ENCODE assay signal across 23 cellular contexts in the genomic region with DNA sequence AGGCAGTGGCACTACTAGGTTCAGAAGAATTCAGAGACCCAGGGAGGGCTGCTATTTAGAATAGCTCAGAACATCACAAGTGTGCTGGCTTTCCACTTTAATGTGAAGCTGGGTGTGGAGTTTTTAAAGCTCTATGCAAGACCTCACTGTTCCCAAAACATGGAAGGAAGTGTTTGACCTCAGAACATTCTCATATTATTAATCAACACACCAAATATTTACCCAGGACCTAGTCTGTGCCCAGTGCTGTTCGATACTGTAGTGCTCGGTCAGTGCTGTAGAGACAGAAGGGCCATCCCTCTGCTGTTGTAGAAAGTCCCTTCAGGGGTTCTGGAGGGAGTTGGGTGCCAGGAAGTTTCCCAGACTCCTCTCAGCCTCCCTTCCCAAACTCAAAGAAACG.
DNase-seq lines count a peak whose midpoint lies in the region; ATAC-seq and TF ChIP-seq lines count a peak whose summit lies in the region.
"Had no signal": no experiment of that assay in that cellular context is flagged by ENCODE, and none has a peak within 500 bp of the region (broad histone marks: within the 10 kb centered on the region; RNA-seq: fewer than 3 reads in every experiment).

No MANE protein-coding gene starts in this region.

- H3K36me3 Mint-ChIP-seq in MCF 10A (ENCODE audit: insufficient read depth, unreplicated experiment), result no peaks in the 10 kb centered on the region
- H3K36me3 Mint-ChIP-seq in nephron (ENCODE audit: low read depth), result no peaks in the 10 kb centered on the region
- H3K36me3 Mint-ChIP-seq in progenitor cell of endocrine pancreas (ENCODE audit: insufficient read depth), result no peaks in the 10 kb centered on the region
- H3K36me3 Mint-ChIP-seq: neural progenitor cell, type B pancreatic cell had no signal

- no peaks in the 10 kb centered on the region for H3K27me3 Mint-ChIP-seq in MCF 10A (ENCODE audit: insufficient read depth, unreplicated experiment)
- H3K27me3 Mint-ChIP-seq in nephron (ENCODE audit: low read depth), result peaks cover 5% of the 10 kb centered on the region
- H3K27me3 Mint-ChIP-seq in progenitor cell of endocrine pancreas, result peaks cover 11% of the 10 kb centered on the region
- H3K27me3 Mint-ChIP-seq: activated B cell treated with CpG ODN at 0.5 μM for 24 hours; activated CD8-positive, alpha-beta T cell treated with anti-CD3 and anti-CD28 coated beads for 36 hours; stimulated activated naive CD8-positive, alpha-beta T cell treated with anti-CD3 and anti-CD28 coated beads, Interleukin-15, Interleukin-2, amounts not matched to agents 100 ng/mL and 50 ng/mL, for 24 hours had no signal

- H3K27ac Mint-ChIP-seq in MCF 10A (ENCODE audit: low read depth, unreplicated experiment) (peak overlapping the region; percentile 79), nephron (peak overlapping the region in 2 of 3 experiments; percentile 76 to 78), progenitor cell of endocrine pancreas (no peak overlapping the region)
- H3K27ac Mint-ChIP-seq: activated B cell treated with CpG ODN at 0.5 μM for 24 hours; activated CD8-positive, alpha-beta T cell treated with anti-CD3 and anti-CD28 coated beads for 36 hours; neural progenitor cell; stimulated activated naive CD8-positive, alpha-beta T cell treated with anti-CD3 and anti-CD28 coated beads, Interleukin-15, Interleukin-2, amounts not matched to agents 100 ng/mL and 50 ng/mL, for 24 hours; type B pancreatic cell had no signal

- BruUV-seq in MCF 10A (replicated peaks; lab: Mats Ljungman, UMichigan) (no TSS peak), mammary epithelial cell (replicated peaks; lab: Mats Ljungman, UMichigan) (no TSS peak), OCI-LY7 (replicated peaks; lab: Mats Ljungman, UMichigan) (no TSS peak)

- H3K4me3 ChIP-seq in mammary epithelial cell (replicated peaks in 1 of 3; ENCODE audit: insufficient read depth in 1 of 3, low read depth in 2 of 3, low read length in 3 of 3), result no peak overlapping the region
- no peak overlapping the region for H3K4me3 ChIP-seq in OCI-LY7 (ENCODE audit: low read depth, low read length, poor library complexity, severe bottlenecking)
- H3K4me3 ChIP-seq: BLaER1, heart right ventricle, mucosa of descending colon, neural progenitor cell had no signal

- H3K9me3 ChIP-seq in mammary epithelial cell (replicated peaks; ENCODE audit: insufficient read depth, low read length) (no peaks in the 10 kb centered on the region), OCI-LY7 (ENCODE audit: low read length) (no peaks in the 10 kb centered on the region)
- H3K9me3 ChIP-seq: BLaER1, heart right ventricle, mucosa of descending colon had no signal

- 97% methylated on average over 3 of the region's 3 CpGs for WGBS in mammary epithelial cell (ENCODE audit: low coverage, missing lambda C conversion rate)

- H3K4me2 ChIP-seq in mammary epithelial cell (ENCODE audit: insufficient read depth, low read depth, low read length) (no peak overlapping the region), OCI-LY7 (ENCODE audit: low read length) (no peak overlapping the region)
- H3K4me2 ChIP-seq: BLaER1, neural progenitor cell had no signal

- POLR2A ChIA-PET in MCF 10A (lab: Yijun Ruan, JAX) (interaction anchor here (1.1 to 1.5 kb wide), 3 partner anchors 9 to 643 kb away, joined by 3 to 6 read pairs (median 3); no protein-coding TSS in a partner anchor), OCI-LY7 (lab: Charles Lee) (interaction anchor here (1.1 kb wide), 1 partner anchor 247 kb away, joined by 3 read pairs; no protein-coding TSS in a partner anchor)

- H3K4me1 ChIP-seq in mammary epithelial cell (ENCODE audit: insufficient read depth, low read length), result peaks cover 22% of the 10 kb centered on the region
- peaks cover 18% of the 10 kb centered on the region for H3K4me1 ChIP-seq in OCI-LY7 (ENCODE audit: insufficient read depth, low read length, poor library complexity, severe bottlenecking)

- ATAC-seq in GM19328 (IDR thresholded peaks at IDR 0.05; ENCODE audit: unreplicated experiment) (no peak), GM21381 (IDR thresholded peaks at IDR 0.05; ENCODE audit: unreplicated experiment) (no peak)
- ATAC-seq: activated CD8-positive, alpha-beta T cell treated with anti-CD3 and anti-CD28 coated beads for 36 hours had no signal

- H3K27ac ChIP-seq in mammary epithelial cell (ENCODE audit: insufficient read depth, low read depth, low read length), result no peak overlapping the region
- H3K27ac ChIP-seq in epithelial cell of prostate, result peak overlapping the region; percentile 18
- H3K27ac ChIP-seq in OCI-LY7 (ENCODE audit: low read depth, low read length, poor library complexity, severe bottlenecking), result no peak overlapping the region
- H3K27ac ChIP-seq: BLaER1, heart right ventricle, neural progenitor cell had no signal

- H3K79me2 ChIP-seq in mammary epithelial cell (ENCODE audit: insufficient read depth, low read length) (no peaks in the 10 kb centered on the region), OCI-LY7 (ENCODE audit: insufficient read depth, low read depth, low read length) (no peaks in the 10 kb centered on the region)

- intact Hi-C loops in MCF 10A (cut with micrococcal nuclease) (loop anchor here (5.0 to 10.0 kb wide), 2 partner anchors 129 to 361 kb away; no protein-coding TSS in a partner anchor), mammary epithelial cell (cut with micrococcal nuclease) (loop anchor here (10.0 kb wide), 1 partner anchor 1309 kb away; the partner anchor contains the start of gene PLAGL1), OCI-LY7 (cut with micrococcal nuclease; ENCODE audit: unreplicated experiment) (loop anchor here (10.0 kb wide), 1 partner anchor 809 kb away; no protein-coding TSS in a partner anchor)

- H3K9me2 ChIP-seq in OCI-LY7 (ENCODE audit: insufficient read depth, low read length), result no peaks in the 10 kb centered on the region

- TF ChIP-seq CTCF in MCF 10A (IDR thresholded peaks at IDR 0.05; ENCODE audit: unreplicated experiment) (no peak), mammary epithelial cell (conservative IDR thresholded peaks at IDR 0.05 in 1 of 2, IDR thresholded peaks at IDR 0.05 in 1 of 2; ENCODE audit: extremely low read depth in 1 of 2, insufficient read depth in 1 of 2, low read depth in 1 of 2, low read length in 2 of 2) (no peak), nephron (IDR thresholded peaks at IDR 0.05; ENCODE audit: unreplicated experiment in 3 of 3) (no peak), OCI-LY7 (conservative IDR thresholded peaks at IDR 0.05; ENCODE audit: low read length) (no peak), progenitor cell of endocrine pancreas (IDR thresholded peaks at IDR 0.05; ENCODE audit: unreplicated experiment) (no peak)

- no peak overlapping the region for H3K9ac ChIP-seq in mammary epithelial cell (ENCODE audit: insufficient read depth, low read length)
- H3K9ac ChIP-seq: BLaER1, neural progenitor cell had no signal

- dilution Hi-C loops in mammary epithelial cell (cut with HindIII; ENCODE audit: low sequenced_read_pairs), result no loop called here

- in situ Hi-C loops in mammary epithelial cell (cut with MboI; ENCODE audit: low sequenced_read_pairs in 2 of 2), result loop anchor here (10.0 to 25.0 kb wide), 2 partner anchors 249 to 741 kb away; partner anchors contain the start of gene HIVEP2 (in 1 of the 2)

- H2AFZ ChIP-seq in mammary epithelial cell (ENCODE audit: low read depth, low read length), result no peak overlapping the region
- H2AFZ ChIP-seq in OCI-LY7 (ENCODE audit: low read length), result no peak overlapping the region
- H2AFZ ChIP-seq: neural progenitor cell had no signal

- H3K36me3 ChIP-seq in mammary epithelial cell (ENCODE audit: insufficient read depth, low read length) (no peaks in the 10 kb centered on the region), OCI-LY7 (ENCODE audit: insufficient read depth, low read length) (no peaks in the 10 kb centered on the region)
- H3K36me3 ChIP-seq: BLaER1, heart right ventricle, neural progenitor cell had no signal

- H3K4me3 Mint-ChIP-seq in MCF 10A (ENCODE audit: unreplicated experiment) (no peak overlapping the region), nephron (no peak overlapping the region), progenitor cell of endocrine pancreas (ENCODE audit: low read depth) (no peak overlapping the region)
- H3K4me3 Mint-ChIP-seq: activated B cell treated with CpG ODN at 0.5 μM for 24 hours; activated CD8-positive, alpha-beta T cell treated with anti-CD3 and anti-CD28 coated beads for 36 hours; neural progenitor cell; stimulated activated naive CD8-positive, alpha-beta T cell treated with anti-CD3 and anti-CD28 coated beads, Interleukin-15, Interleukin-2, amounts not matched to agents 100 ng/mL and 50 ng/mL, for 24 hours; type B pancreatic cell had no signal

- H4K20me1 ChIP-seq in mammary epithelial cell (ENCODE audit: insufficient read depth, low read length) (no peaks in the 10 kb centered on the region), OCI-LY7 (ENCODE audit: insufficient read depth, low read length) (no peaks in the 10 kb centered on the region)
- H4K20me1 ChIP-seq: BLaER1 had no signal

- H3K4me1 Mint-ChIP-seq in MCF 10A (ENCODE audit: insufficient read depth, unreplicated experiment), result peaks cover 43% of the 10 kb centered on the region
- H3K4me1 Mint-ChIP-seq in nephron, result peaks cover 51% of the 10 kb centered on the region
- peaks cover 4% of the 10 kb centered on the region for H3K4me1 Mint-ChIP-seq in progenitor cell of endocrine pancreas (ENCODE audit: low read depth)

- CTCF ChIA-PET in MCF 10A (lab: Yijun Ruan, JAX) (interaction anchor here (0.6 to 1.3 kb wide), 4 partner anchors 39 to 731 kb away, joined by 3 read pairs; no protein-coding TSS in a partner anchor), mammary epithelial cell (lab: Charles Lee; ENCODE audit: low non-redundant PET) (no interaction called here), OCI-LY7 (lab: Charles Lee; ENCODE audit: unreplicated experiment) (no interaction called here)

- H3K27me3 ChIP-seq in mammary epithelial cell (ENCODE audit: insufficient read depth, low read length), result no peaks in the 10 kb centered on the region
- H3K27me3 ChIP-seq: BLaER1, heart right ventricle, neural progenitor cell had no signal

- no peaks in the 10 kb centered on the region for H3K9me3 Mint-ChIP-seq in MCF 10A (ENCODE audit: unreplicated experiment)
- H3K9me3 Mint-ChIP-seq in nephron, result no peaks in the 10 kb centered on the region
- no peaks in the 10 kb centered on the region for H3K9me3 Mint-ChIP-seq in progenitor cell of endocrine pancreas (ENCODE audit: low read depth)
- H3K9me3 Mint-ChIP-seq: activated B cell treated with CpG ODN at 0.5 μM for 24 hours; activated CD8-positive, alpha-beta T cell treated with anti-CD3 and anti-CD28 coated beads for 36 hours; neural progenitor cell; stimulated activated naive CD8-positive, alpha-beta T cell treated with anti-CD3 and anti-CD28 coated beads, Interleukin-15, Interleukin-2, amounts not matched to agents 100 ng/mL and 50 ng/mL, for 24 hours; type B pancreatic cell had no signal

- DNase-seq in MCF 10A (ENCODE audit: unreplicated experiment), result no peak
- DNase-seq in mammary epithelial cell, result no peak
- no peak for DNase-seq in epithelial cell of prostate (ENCODE audit: low read depth, low spot score)
- DNase-seq in OCI-LY7 (ENCODE audit: low spot score), result no peak
- no peak for DNase-seq in progenitor cell of endocrine pancreas (ENCODE audit: low spot score, unreplicated experiment)
- DNase-seq: activated B cell treated with CpG ODN at 0.5 μM for 24 hours; activated CD8-positive, alpha-beta T cell treated with anti-CD3 and anti-CD28 coated beads for 36 hours; activated effector memory CD4-positive, alpha-beta T cell treated with anti-CD3 and anti-CD28 coated beads, Interleukin-2, amount 50 U/mL, for 16 hours; activated T-cell treated with anti-CD3 and anti-CD28 coated beads for 4 hours; KBM-7; MV-4-11; NCI-H526 treated with DMSO at 0.1 percent for 48 hours; stimulated activated CD4-positive, alpha-beta T cell treated with anti-CD3 and anti-CD28 coated beads, Interleukin-4, amount 100 ng/mL, for 4 hours; T1000 had no signal
